Comparison of ENCODE assay signal across 7 cellular contexts in genomic region chr9:32526042-32526706, GRCh38. TPM values are rescaled to one million over a fixed set of nuclear protein-coding genes. Genes with fewer than 3 reads are reported as not detected.
DNase-seq lines count a peak whose midpoint lies in the region; ATAC-seq and TF ChIP-seq lines count a peak whose summit lies in the region.

Gene RIGI, minus strand, starts transcription at chr9:32526196. Its CDS starts 30 bp downstream, at chr9:32526166.

- DNase-seq in NCI-H146 treated with DMSO at 0.1 percent for 48 hours (lab: John Stamatoyannopoulos, UW; ENCODE audit: unreplicated experiment), result peak; percentile 88
- DNase-seq in T-helper 22 cell (ENCODE audit: low read depth), result peak; percentile 82
- DNase-seq in astrocyte of the spinal cord (ENCODE audit: low read depth, low spot score), result peak; percentile 94
- peak; percentile 27 to 88 (median 73) for DNase-seq in hypothalamus (lab: John Stamatoyannopoulos, UW)
- peak; percentile 97 for DNase-seq in sciatic nerve (ENCODE audit: low spot score)

- intact Hi-C loops in sciatic nerve (cut with DNase I), result loop anchor here (10.0 kb wide), 1 partner anchor 141 kb away; the partner anchor contains the start of gene ACO1

- ATAC-seq in HG02884 (IDR thresholded peaks at IDR 0.05; ENCODE audit: unreplicated experiment), result peak; percentile 72
- peak; percentile 97 for ATAC-seq in sciatic nerve

- peak; percentile 57 for TF ChIP-seq POLR2A in GM15510 (IDR thresholded peaks at IDR 0.05; ENCODE audit: borderline replicate concordance, extremely low read depth, insufficient read length)

- in situ Hi-C loops in astrocyte of the spinal cord (cut with HindIII; ENCODE audit: low sequenced_read_pairs), result no loop called here

- peak; percentile 41 for TF ChIP-seq CTCF in astrocyte of the spinal cord (IDR thresholded peaks at IDR 0.05; ENCODE audit: low read depth, low read length)

- peak within 1 kb of the TSS; percentile 78 for H3K4me3 ChIP-seq in astrocyte of the spinal cord (ENCODE audit: low read depth, low read length)

RNA-seq across cellular contexts. Expression of gene RIGI, which starts in this region (rescaled TPM):
- total RNA-seq in sciatic nerve, result 14.3 TPM

Comparison
In these comparisons a context has a peak if more than half of its experiments do, and no peak if none do; other contexts are left out.
1. Peak in every context shown above with its lines: DNase-seq, ATAC-seq and H3K4me3 ChIP-seq.